ENCODE assay signal across 9 cellular contexts in the genomic region with DNA sequence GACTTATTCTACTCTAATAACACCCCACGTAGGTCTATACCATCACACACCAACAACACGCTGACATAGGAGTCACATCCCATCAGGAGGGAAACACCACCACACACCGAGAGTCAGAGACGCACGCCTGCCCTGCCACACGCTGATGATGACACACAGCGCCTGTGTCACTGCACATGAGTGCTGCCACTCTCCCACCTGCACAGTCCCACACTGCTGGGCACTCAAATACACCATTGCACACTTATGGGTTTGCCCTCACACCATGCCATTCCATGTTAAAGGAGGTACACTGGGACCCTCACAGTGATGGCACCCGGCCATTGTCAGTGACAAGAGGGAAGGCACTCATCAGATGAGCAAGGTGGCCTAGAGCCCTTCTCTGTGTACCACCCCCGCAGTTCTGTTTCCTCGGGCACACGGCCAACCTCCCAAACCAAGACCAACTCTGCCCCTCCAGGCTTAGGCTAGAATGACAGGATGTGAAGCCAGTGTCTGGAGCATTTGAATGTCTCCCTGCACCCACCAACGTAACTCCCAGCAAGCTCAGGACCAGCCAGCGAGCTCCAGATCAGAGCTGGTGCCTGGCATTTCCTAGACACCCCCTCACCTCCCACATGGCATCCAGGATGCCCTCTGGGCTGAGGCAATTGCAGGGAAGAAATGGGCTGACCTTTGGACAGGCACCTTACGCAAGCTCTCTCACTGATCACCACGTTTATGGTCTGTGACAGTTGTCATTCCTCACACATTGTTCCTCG. TPM values are rescaled to one million over a fixed set of nuclear protein-coding genes. Genes with fewer than 3 reads are reported as not detected.
DNase-seq lines count a peak whose midpoint lies in the region; ATAC-seq and TF ChIP-seq lines count a peak whose summit lies in the region.
"Had no signal": no experiment of that assay in that cellular context is flagged by ENCODE, and none has a peak within 500 bp of the region (broad histone marks: within the 10 kb centered on the region; RNA-seq: fewer than 3 reads in every experiment).

No MANE protein-coding gene starts in this region.

- no peak overlapping the region for H2BK15ac ChIP-seq in mesenchymal stem cell (ENCODE audit: low read depth, poor library complexity, severe bottlenecking)

- H3K4me1 Mint-ChIP-seq in activated CD8-positive, alpha-beta T cell treated with anti-CD3 and anti-CD28 coated beads for 36 hours (ENCODE audit: low read depth): peaks cover 4% of the 10 kb centered on the region
- H3K4me1 Mint-ChIP-seq in activated CD8-positive, alpha-beta T cell treated with anti-CD3 and anti-CD28 coated beads, Interleukin-2, amount 10 ng/mL, durations not matched to agents 7 days and 5 days (ENCODE audit: low read depth): no peaks in the 10 kb centered on the region

- H3K4me1 ChIP-seq in mammary epithelial cell (ENCODE audit: insufficient read depth, low read length) (no peaks in the 10 kb centered on the region), mesenchymal stem cell (ENCODE audit: control insufficient read depth, insufficient read depth, low read depth, low read length) (peaks cover 15% of the 10 kb centered on the region)

- no peak overlapping the region for H3K4ac ChIP-seq in mesenchymal stem cell (ENCODE audit: low read depth in 1 of 2, low read length in 2 of 2)

- WGBS in mammary epithelial cell (ENCODE audit: low coverage, missing lambda C conversion rate): 51% methylated on average over 15 of the region's 16 CpGs
- 55% methylated on average over 16 of the region's 16 CpGs for WGBS in mesenchymal stem cell

- peak; percentile 44 for DNase-seq in activated CD8-positive, alpha-beta T cell treated with anti-CD3 and anti-CD28 coated beads for 36 hours
- DNase-seq in activated CD8-positive, alpha-beta T cell treated with anti-CD3 and anti-CD28 coated beads, Interleukin-2, amount 10 ng/mL, durations not matched to agents 7 days and 5 days: no peak
- DNase-seq in NCI-H146 treated with DMSO at 0.1 percent for 48 hours (lab: John Stamatoyannopoulos, UW; ENCODE audit: unreplicated experiment): peak; percentile 8
- DNase-seq in mammary epithelial cell: peak; percentile 17
- DNase-seq in stimulated activated naive CD8-positive, alpha-beta T cell treated with anti-CD3 and anti-CD28 coated beads, Interleukin-15, Interleukin-2, amounts not matched to agents 100 U/mL and 50 U/mL, for 24 hours: peak; percentile 9
- DNase-seq in mesenchymal stem cell: no peak
- no peak for DNase-seq in activated naive CD4-positive, alpha-beta T cell treated with anti-CD3 and anti-CD28 coated beads, Interleukin-2, amount 50 U/mL, for 16 hours
- DNase-seq: naive B cell had no signal

- no peak overlapping the region for H3K18ac ChIP-seq in mesenchymal stem cell (ENCODE audit: low read depth in 1 of 2, low read length in 2 of 2)

- H3K36me3 ChIP-seq in mammary epithelial cell (ENCODE audit: insufficient read depth, low read length) (no peaks in the 10 kb centered on the region), mesenchymal stem cell (ENCODE audit: control insufficient read depth in 1 of 2, insufficient read depth in 2 of 2, low read depth in 1 of 2, low read length in 2 of 2) (no peaks in the 10 kb centered on the region)

- no peaks in the 10 kb centered on the region for H3K9me3 ChIP-seq in mammary epithelial cell (replicated peaks; ENCODE audit: insufficient read depth, low read length)
- H3K9me3 ChIP-seq in mesenchymal stem cell (ENCODE audit: control insufficient read depth, low read length): no peaks in the 10 kb centered on the region

- no peak overlapping the region for H2BK120ac ChIP-seq in mesenchymal stem cell (ENCODE audit: low read depth, low read length)

- no peak overlapping the region for H3K27ac Mint-ChIP-seq in activated CD8-positive, alpha-beta T cell treated with anti-CD3 and anti-CD28 coated beads for 36 hours
- H3K27ac Mint-ChIP-seq in activated CD8-positive, alpha-beta T cell treated with anti-CD3 and anti-CD28 coated beads, Interleukin-2, amount 10 ng/mL, durations not matched to agents 7 days and 5 days: no peak overlapping the region
- H3K27ac Mint-ChIP-seq: naive B cell had no signal

- H3K4me3 ChIP-seq in mammary epithelial cell (replicated peaks in 1 of 3; ENCODE audit: insufficient read depth in 1 of 3, low read depth in 2 of 3, low read length in 3 of 3) (no peak overlapping the region), mesenchymal stem cell (ENCODE audit: insufficient read depth in 1 of 2, low read depth in 1 of 2, low read length in 2 of 2) (no peak overlapping the region)

- H2BK5ac ChIP-seq in mesenchymal stem cell (ENCODE audit: low read depth, low read length, poor library complexity, severe bottlenecking): no peak overlapping the region

- no peaks in the 10 kb centered on the region for H3K79me2 ChIP-seq in mammary epithelial cell (ENCODE audit: insufficient read depth, low read length)

- H3K9ac ChIP-seq in mammary epithelial cell (ENCODE audit: insufficient read depth, low read length) (no peak overlapping the region), mesenchymal stem cell (ENCODE audit: low read length) (no peak overlapping the region)

- peaks cover 12% of the 10 kb centered on the region for H3K27me3 Mint-ChIP-seq in activated CD8-positive, alpha-beta T cell treated with anti-CD3 and anti-CD28 coated beads for 36 hours
- H3K27me3 Mint-ChIP-seq in activated CD8-positive, alpha-beta T cell treated with anti-CD3 and anti-CD28 coated beads, Interleukin-2, amount 10 ng/mL, durations not matched to agents 7 days and 5 days (ENCODE audit: low read depth): peaks cover 11% of the 10 kb centered on the region

- no peak overlapping the region for H2AFZ ChIP-seq in mammary epithelial cell (ENCODE audit: low read depth, low read length)
- no peak overlapping the region for H2AFZ ChIP-seq in mesenchymal stem cell (ENCODE audit: low read depth, low read length)

- no peak overlapping the region for H2AK5ac ChIP-seq in mesenchymal stem cell (ENCODE audit: low read length, severe bottlenecking)

- H3K27ac ChIP-seq in mammary epithelial cell (ENCODE audit: insufficient read depth, low read depth, low read length) (no peak overlapping the region), mesenchymal stem cell (ENCODE audit: low read length, poor library complexity, severe bottlenecking) (no peak overlapping the region)

- TF ChIP-seq CTCF in activated CD8-positive, alpha-beta T cell treated with anti-CD3 and anti-CD28 coated beads for 36 hours (IDR thresholded peaks at IDR 0.05): peak; percentile 24
- TF ChIP-seq CTCF in mammary epithelial cell (conservative IDR thresholded peaks at IDR 0.05 in 1 of 2, IDR thresholded peaks at IDR 0.05 in 1 of 2; ENCODE audit: extremely low read depth in 1 of 2, insufficient read depth in 1 of 2, low read depth in 1 of 2, low read length in 2 of 2): peak in 1 of 2 donors; percentile 8

- POLR2A ChIA-PET in activated CD8-positive, alpha-beta T cell treated with anti-CD3 and anti-CD28 coated beads for 36 hours (lab: Charles Lee): no interaction called here
- POLR2A ChIA-PET in activated CD8-positive, alpha-beta T cell treated with anti-CD3 and anti-CD28 coated beads, Interleukin-2, amount 10 ng/mL, durations not matched to agents 7 days and 5 days (lab: Charles Lee): no interaction called here

- H3K9me3 Mint-ChIP-seq in activated CD8-positive, alpha-beta T cell treated with anti-CD3 and anti-CD28 coated beads for 36 hours: no peaks in the 10 kb centered on the region
- H3K9me3 Mint-ChIP-seq in activated CD8-positive, alpha-beta T cell treated with anti-CD3 and anti-CD28 coated beads, Interleukin-2, amount 10 ng/mL, durations not matched to agents 7 days and 5 days (ENCODE audit: insufficient read depth): no peaks in the 10 kb centered on the region

- intact Hi-C loops in activated CD8-positive, alpha-beta T cell treated with anti-CD3 and anti-CD28 coated beads for 36 hours (cut with micrococcal nuclease): no loop called here
- intact Hi-C loops in mammary epithelial cell (cut with micrococcal nuclease): no loop called here

- H3K27me3 ChIP-seq in mammary epithelial cell (ENCODE audit: insufficient read depth, low read length) (peaks cover 8% of the 10 kb centered on the region), mesenchymal stem cell (ENCODE audit: control insufficient read depth in 1 of 2, insufficient read depth in 1 of 2, low read length in 2 of 2) (peaks cover 38 to 50% of the 10 kb centered on the region in 2 experiments)

- ATAC-seq in activated CD8-positive, alpha-beta T cell treated with anti-CD3 and anti-CD28 coated beads for 36 hours: peak; percentile 53
- no peak for ATAC-seq in activated CD8-positive, alpha-beta T cell treated with anti-CD3 and anti-CD28 coated beads, Interleukin-2, amount 10 ng/mL, durations not matched to agents 7 days and 5 days
- ATAC-seq in stimulated activated naive CD8-positive, alpha-beta T cell treated with anti-CD3 and anti-CD28 coated beads, Interleukin-15, Interleukin-2, amounts not matched to agents 100 U/mL and 50 U/mL, for 24 hours: no peak
- no peak for ATAC-seq in HG02840 (IDR thresholded peaks at IDR 0.05; ENCODE audit: low FRiP score, unreplicated experiment)

- CTCF ChIA-PET in activated CD8-positive, alpha-beta T cell treated with anti-CD3 and anti-CD28 coated beads for 36 hours (lab: Charles Lee): interaction anchor here (0.8 to 2.0 kb wide), 2 partner anchors 10 to 138 kb away, joined by 3 to 9 read pairs; no protein-coding TSS in a partner anchor
- CTCF ChIA-PET in activated CD8-positive, alpha-beta T cell treated with anti-CD3 and anti-CD28 coated beads, Interleukin-2, amount 10 ng/mL, durations not matched to agents 7 days and 5 days (lab: Charles Lee): interaction anchor here (1.2 kb wide), 1 partner anchor 138 kb away, joined by 3 read pairs; no protein-coding TSS in a partner anchor
- CTCF ChIA-PET in mammary epithelial cell (lab: Charles Lee; ENCODE audit: low non-redundant PET): no interaction called here

- no peak overlapping the region for H3K14ac ChIP-seq in mesenchymal stem cell (ENCODE audit: low read length in 2 of 2)

- no peak overlapping the region for H4K8ac ChIP-seq in mesenchymal stem cell (ENCODE audit: low read length)

- no peak overlapping the region for H3K4me2 ChIP-seq in mammary epithelial cell (ENCODE audit: insufficient read depth, low read depth, low read length)
- no peak overlapping the region for H3K4me2 ChIP-seq in mesenchymal stem cell (ENCODE audit: low read length, poor library complexity, severe bottlenecking)

- no peak overlapping the region for H3K23ac ChIP-seq in mesenchymal stem cell (ENCODE audit: low read length in 2 of 2)

- H4K91ac ChIP-seq in mesenchymal stem cell (ENCODE audit: low read length): no peak overlapping the region

- H2BK12ac ChIP-seq in mesenchymal stem cell (ENCODE audit: low read length in 2 of 2): no peak overlapping the region

- no peaks in the 10 kb centered on the region for H3K79me1 ChIP-seq in mesenchymal stem cell (replicated peaks; ENCODE audit: low read length, poor library complexity, severe bottlenecking)

- no TSS peak for BruUV-seq in mammary epithelial cell (replicated peaks; lab: Mats Ljungman, UMichigan)

- H4K20me1 ChIP-seq in mammary epithelial cell (ENCODE audit: insufficient read depth, low read length): peaks cover 4% of the 10 kb centered on the region

- H3K4me3 Mint-ChIP-seq in activated CD8-positive, alpha-beta T cell treated with anti-CD3 and anti-CD28 coated beads for 36 hours: no peak overlapping the region
- no peak overlapping the region for H3K4me3 Mint-ChIP-seq in activated CD8-positive, alpha-beta T cell treated with anti-CD3 and anti-CD28 coated beads, Interleukin-2, amount 10 ng/mL, durations not matched to agents 7 days and 5 days
- H3K4me3 Mint-ChIP-seq: naive B cell had no signal

- in situ Hi-C loops in mammary epithelial cell (cut with MboI; ENCODE audit: low sequenced_read_pairs in 2 of 2): no loop called here

- no peaks in the 10 kb centered on the region for H3K36me3 Mint-ChIP-seq in activated CD8-positive, alpha-beta T cell treated with anti-CD3 and anti-CD28 coated beads for 36 hours (ENCODE audit: low read depth)
- no peaks in the 10 kb centered on the region for H3K36me3 Mint-ChIP-seq in activated CD8-positive, alpha-beta T cell treated with anti-CD3 and anti-CD28 coated beads, Interleukin-2, amount 10 ng/mL, durations not matched to agents 7 days and 5 days (ENCODE audit: low read depth)

- dilution Hi-C loops in mammary epithelial cell (cut with HindIII; ENCODE audit: low sequenced_read_pairs): no loop called here

RNA-seq across cellular contexts. Expression of a gene that starts 3.6 kb away (rescaled TPM):
- total RNA-seq in activated CD8-positive, alpha-beta T cell treated with anti-CD3 and anti-CD28 coated beads for 36 hours: not detected
- total RNA-seq in activated CD8-positive, alpha-beta T cell treated with anti-CD3 and anti-CD28 coated beads, Interleukin-2, amount 10 ng/mL, durations not matched to agents 7 days and 5 days: not detected
- not detected for total RNA-seq in mammary epithelial cell
- not detected for polyA plus RNA-seq in mammary epithelial cell
- polyA minus RNA-seq in mammary epithelial cell: not detected
- not detected for polyA plus RNA-seq in mesenchymal stem cell (2013, experiment 1 of 2)
- 0.03 TPM for polyA plus RNA-seq in mesenchymal stem cell (2013, experiment 2 of 2)

Comparison
In these comparisons a context has a peak if more than half of its experiments do, and no peak if none do; other contexts are left out.
1. DNase-seq: peak in activated CD8-positive, alpha-beta T cell treated with anti-CD3 and anti-CD28 coated beads for 36 hours (single experiment), NCI-H146 treated with DMSO at 0.1 percent for 48 hours (single experiment), mammary epithelial cell (single experiment) and stimulated activated naive CD8-positive, alpha-beta T cell treated with anti-CD3 and anti-CD28 coated beads, Interleukin-15, Interleukin-2, amounts not matched to agents 100 U/mL and 50 U/mL, for 24 hours (single experiment); none in activated CD8-positive, alpha-beta T cell treated with anti-CD3 and anti-CD28 coated beads, Interleukin-2, amount 10 ng/mL, durations not matched to agents 7 days and 5 days (single experiment), mesenchymal stem cell (single experiment) and activated naive CD4-positive, alpha-beta T cell treated with anti-CD3 and anti-CD28 coated beads, Interleukin-2, amount 50 U/mL, for 16 hours (single experiment).